In genomic region chr14:60164404-60164716, GRCh38 we compare ENCODE assay signal across 8 cellular contexts. TPM values are rescaled to one million over a fixed set of nuclear protein-coding genes. Genes with fewer than 3 reads are reported as not detected.
A peak's percentile ranks its signal among the peaks of the same experiment; 100 is the strongest.
DNase-seq lines count a peak whose midpoint lies in the region; ATAC-seq and TF ChIP-seq lines count a peak whose summit lies in the region.

No MANE protein-coding gene starts in this region.

- H3K36me3 Mint-ChIP-seq in endodermal cell (ENCODE audit: low read depth): no peaks in the 10 kb centered on the region

- H3K9me3 ChIP-seq in endodermal cell (ENCODE audit: control insufficient read depth, low read length) (no peaks in the 10 kb centered on the region), ovary (no peaks in the 10 kb centered on the region)

- intact Hi-C loops in ovary (cut with DNase I): loop anchor here in 1 of 4 donors (2.0 kb wide), 1 partner anchor 84 kb away; the partner anchor contains the start of gene PPM1A

- no peaks in the 10 kb centered on the region for H3K36me3 ChIP-seq in endodermal cell (ENCODE audit: control insufficient read depth, insufficient read depth, low read length)
- H3K36me3 ChIP-seq in ovary: no peaks in the 10 kb centered on the region

- H3K27me3 ChIP-seq in endodermal cell (ENCODE audit: control insufficient read depth, insufficient read depth, low read length, poor library complexity, severe bottlenecking) (no peaks in the 10 kb centered on the region), ovary (no peaks in the 10 kb centered on the region)

- peak overlapping the region; percentile 59 for H3K9ac ChIP-seq in endodermal cell (ENCODE audit: extremely low read depth, low read length, poor library complexity, severe bottlenecking)

- H3K27ac ChIP-seq in endodermal cell (ENCODE audit: low read depth, low read length) (no peak overlapping the region), ovary (peak overlapping the region; percentile 80 to 88)

- H3K4me1 ChIP-seq in endodermal cell (ENCODE audit: control insufficient read depth, insufficient read depth, low read length) (no peaks in the 10 kb centered on the region), ovary (ENCODE audit: insufficient read depth) (peaks cover 9% of the 10 kb centered on the region)

- no peak for TF ChIP-seq EP300 in ovary (IDR thresholded peaks at IDR 0.05)

- WGBS in endodermal cell (ENCODE audit: insufficient coverage in 1 of 2, insufficient read length in 1 of 2), 2 experiments: 65 to 86% methylated on average over 3 to 5 of the region's 5 CpGs
- 12 to 20% (median 12%) methylated on average over 5 of the region's 5 CpGs for WGBS in ovary, 3 donors

- peak; percentile 7 for ATAC-seq in GM19452 (IDR thresholded peaks at IDR 0.05; ENCODE audit: unreplicated experiment)
- no peak for ATAC-seq in GM19463 (IDR thresholded peaks at IDR 0.05; ENCODE audit: unreplicated experiment)

- H3K9me3 Mint-ChIP-seq in endodermal cell: no peaks in the 10 kb centered on the region

- DNase-seq in AG10803 (ENCODE audit: low read depth) (no peak), NB4 (ENCODE audit: low read depth) (no peak), endodermal cell (no peak), ovary (no peak), DMS79 (lab: John Stamatoyannopoulos, UW) (no peak)
- DNase-seq in activated effector memory CD4-positive, alpha-beta T cell treated with anti-CD3 and anti-CD28 coated beads, Interleukin-2, amount 50 U/mL, for 16 hours: no peak

- peak overlapping the region; percentile 83 for H3K27ac Mint-ChIP-seq in endodermal cell

- TF ChIP-seq CTCF in AG10803 (conservative IDR thresholded peaks at IDR 0.05; ENCODE audit: low read length) (no peak), NB4 (IDR thresholded peaks at IDR 0.05; ENCODE audit: low read depth, low read length) (no peak), endodermal cell (conservative IDR thresholded peaks at IDR 0.05) (no peak), ovary (IDR thresholded peaks at IDR 0.05) (no peak)

- H3K27me3 Mint-ChIP-seq in endodermal cell (ENCODE audit: insufficient read depth): no peaks in the 10 kb centered on the region

- TF ChIP-seq POLR2A in NB4 (IDR thresholded peaks at IDR 0.05; ENCODE audit: extremely low read depth, insufficient read length): no peak
- TF ChIP-seq POLR2A in ovary (IDR thresholded peaks at IDR 0.05): no peak

- H3K4me1 Mint-ChIP-seq in endodermal cell: peaks cover 12% of the 10 kb centered on the region

- H3K4me3 Mint-ChIP-seq in endodermal cell: peak overlapping the region; percentile 89

- H3K4me3 ChIP-seq in AG10803 (ENCODE audit: low read length) (peak overlapping the region; percentile 84), NB4 (ENCODE audit: low read depth, low read length) (peak overlapping the region; percentile 90), endodermal cell (ENCODE audit: low read length) (peak overlapping the region; percentile 83), ovary (peak overlapping the region; percentile 71)

RNA-seq across cellular contexts. Expression of gene DHRS7, which starts 0.8 kb away (rescaled TPM):
- total RNA-seq in endodermal cell (10 to 100 TPM; 37.7 to 42.8 TPM), ovary (10 to 100 TPM; 57.5 to 71.6 (median 59.7) TPM)
- polyA plus RNA-seq in endodermal cell (2013, experiment 1 of 2): 38.6 TPM
- polyA plus RNA-seq in endodermal cell (2013, experiment 2 of 2): 36.3 TPM
- polyA plus RNA-seq in ovary: 10 to 100 TPM; 62.0 to 96.7 TPM
